Comparison of ENCODE assay signal across 37 cellular contexts in genomic region chr5:81335946-81336345, GRCh38. TPM values are rescaled to one million over a fixed set of nuclear protein-coding genes. Genes with fewer than 3 reads are reported as not detected.
"Had no signal": no experiment of that assay in that cellular context is flagged by ENCODE, and none has a peak within 500 bp of the region (broad histone marks: within the 10 kb centered on the region; RNA-seq: fewer than 3 reads in every experiment).

No MANE protein-coding gene starts in this region.

- H3K9me3 ChIP-seq: MG63 had no signal

- DNase-seq: Kasumi-1, MG63, MM.1S, MV-4-11, NCI-H1048, NCI-H1092, NCI-H1092 treated with DMSO at 0.1 percent for 48 hours, NCI-H1105, NCI-H1105 treated with DMSO at 0.1 percent for 48 hours, NCI-H1417 treated with DMSO at 0.1 percent for 48 hours, NCI-H1436, NCI-H1436 treated with DMSO at 0.1 percent for 48 hours, NCI-H146, NCI-H1694, NCI-H1694 treated with DMSO at 0.1 percent for 48 hours, NCI-H187 treated with DMSO at 0.1 percent for 48 hours, NCI-H1930, NCI-H2029, NCI-H2029 treated with DMSO at 0.1 percent for 48 hours, NCI-H2081, NCI-H2081 treated with DMSO at 0.1 percent for 48 hours, NCI-H2107, NCI-H2171, NCI-H2171 treated with DMSO at 0.1 percent for 48 hours, NCI-H2227 treated with DMSO at 0.1 percent for 48 hours, NCI-H226, NCI-H345, NCI-H446, NCI-H446 treated with DMSO at 0.1 percent for 48 hours, NCI-H510A, NCI-H510A treated with DMSO at 0.1 percent for 48 hours, NCI-H524, NCI-H524 treated with DMSO at 0.1 percent for 48 hours had no signal

- H3K27me3 ChIP-seq: MG63 had no signal

- H3K4me3 ChIP-seq: MG63 had no signal

- H3K36me3 ChIP-seq: MG63 had no signal

RNA-seq across cellular contexts. Expression of gene ACOT12, which starts 58.0 kb away (rescaled TPM):
- total RNA-seq: LHCN-M2, M059J, MCF 10A, NCI-H460 had no signal
